Comparison of ENCODE assay signal across 12 cellular contexts in the genomic region with DNA sequence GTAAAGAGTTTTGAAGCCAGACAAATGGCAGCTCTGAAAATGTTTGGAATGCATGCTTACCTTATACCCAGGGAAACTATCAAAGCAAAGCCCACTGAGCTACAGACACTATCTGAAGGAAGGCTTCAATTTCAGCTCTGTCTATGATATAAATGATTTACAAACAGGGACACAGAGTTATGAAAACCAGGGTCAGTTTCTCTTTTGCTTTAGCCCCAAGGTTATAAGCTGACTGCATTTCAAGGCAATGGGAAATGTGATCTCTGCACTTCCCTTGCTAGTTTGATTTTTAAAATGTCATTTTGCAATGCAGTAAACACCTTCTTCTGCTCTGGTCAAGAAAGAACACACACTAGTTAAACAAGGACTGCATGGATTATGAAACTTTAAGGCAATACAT.
DNase-seq lines count a peak whose midpoint lies in the region; ATAC-seq and TF ChIP-seq lines count a peak whose summit lies in the region.
"Had no signal": no experiment of that assay in that cellular context is flagged by ENCODE, and none has a peak within 500 bp of the region (broad histone marks: within the 10 kb centered on the region; RNA-seq: fewer than 3 reads in every experiment).

No MANE protein-coding gene starts in this region.

- intact Hi-C loops in activated CD4-positive, alpha-beta T cell treated with anti-CD3 and anti-CD28 coated beads, Interleukin-2, amount 10 ng/mL, durations not matched to agents 24 days and 14 days (cut with micrococcal nuclease), result no loop called here

- no peak for TF ChIP-seq CTCF in HFFc6 (IDR thresholded peaks at IDR 0.05)
- no peak for TF ChIP-seq CTCF in nephron (IDR thresholded peaks at IDR 0.05; ENCODE audit: unreplicated experiment in 3 of 3)

- no peak overlapping the region for H3K27ac ChIP-seq in SJCRH30

- no peak for ATAC-seq in activated CD4-positive, CD25-positive, alpha-beta regulatory T cell treated with anti-CD3 and anti-CD28 coated beads, Interleukin-2, amount 50 U/mL, for 24 hours

- no peaks in the 10 kb centered on the region for H3K27me3 ChIP-seq in SJCRH30

- H3K4me1 Mint-ChIP-seq in activated CD4-positive, alpha-beta T cell treated with anti-CD3 and anti-CD28 coated beads, Interleukin-2, amount 10 ng/mL, durations not matched to agents 24 days and 14 days, result peaks cover 5% of the 10 kb centered on the region
- H3K4me1 Mint-ChIP-seq in HFFc6 (ENCODE audit: low read depth) (peaks cover 23% of the 10 kb centered on the region), nephron (peaks cover 6% of the 10 kb centered on the region)
- peaks cover 7% of the 10 kb centered on the region for H3K4me1 Mint-ChIP-seq in activated naive CD8-positive, alpha-beta T cell treated with anti-CD3 and anti-CD28 coated beads for 36 hours

- H3K4me3 Mint-ChIP-seq in activated CD4-positive, alpha-beta T cell treated with anti-CD3 and anti-CD28 coated beads, Interleukin-2, amount 10 ng/mL, durations not matched to agents 24 days and 14 days, result no peak overlapping the region
- H3K4me3 Mint-ChIP-seq in HFFc6 (no peak overlapping the region), nephron (no peak overlapping the region)
- H3K4me3 Mint-ChIP-seq in activated naive CD8-positive, alpha-beta T cell treated with anti-CD3 and anti-CD28 coated beads for 36 hours, result no peak overlapping the region

- no peaks in the 10 kb centered on the region for H3K27me3 Mint-ChIP-seq in activated CD4-positive, alpha-beta T cell treated with anti-CD3 and anti-CD28 coated beads, Interleukin-2, amount 10 ng/mL, durations not matched to agents 24 days and 14 days
- H3K27me3 Mint-ChIP-seq in HFFc6 (ENCODE audit: insufficient read depth), result peaks cover 3% of the 10 kb centered on the region; the same call in 1 of the 2 replicates
- no peaks in the 10 kb centered on the region for H3K27me3 Mint-ChIP-seq in activated naive CD8-positive, alpha-beta T cell treated with anti-CD3 and anti-CD28 coated beads for 36 hours
- H3K27me3 Mint-ChIP-seq in nephron (ENCODE audit: low read depth), result peaks cover 4% of the 10 kb centered on the region

- peaks cover 10% of the 10 kb centered on the region for H3K4me1 ChIP-seq in SJCRH30

- H3K36me3 Mint-ChIP-seq in activated CD4-positive, alpha-beta T cell treated with anti-CD3 and anti-CD28 coated beads, Interleukin-2, amount 10 ng/mL, durations not matched to agents 24 days and 14 days (ENCODE audit: low read depth), result peaks cover 55% of the 10 kb centered on the region
- H3K36me3 Mint-ChIP-seq in HFFc6 (ENCODE audit: low read depth) (peaks cover 28% of the 10 kb centered on the region), nephron (ENCODE audit: low read depth) (no peaks in the 10 kb centered on the region)
- H3K36me3 Mint-ChIP-seq in activated naive CD8-positive, alpha-beta T cell treated with anti-CD3 and anti-CD28 coated beads for 36 hours, result peaks cover 26% of the 10 kb centered on the region

- no peak overlapping the region for H3K4me3 ChIP-seq in SJCRH30

- H3K36me3 ChIP-seq in SJCRH30, result peaks cover 7% of the 10 kb centered on the region

- no peak for DNase-seq in activated CD4-positive, alpha-beta T cell treated with anti-CD3 and anti-CD28 coated beads, Interleukin-2, amount 10 ng/mL, durations not matched to agents 24 days and 14 days
- no peak for DNase-seq in activated CD4-positive, alpha-beta T cell treated with anti-CD3 and anti-CD28 coated beads, Interleukin-2, amount 50 U/mL, for 1 hour
- no peak for DNase-seq in HFFc6
- DNase-seq in activated naive CD8-positive, alpha-beta T cell treated with anti-CD3 and anti-CD28 coated beads for 36 hours, result no peak
- no peak for DNase-seq in SJCRH30
- no peak for DNase-seq in middle frontal gyrus (ENCODE audit: extremely low spot score, low spot score)
- DNase-seq: effector CD8-positive, alpha-beta T cell; NCI-H2171; NK-92 treated with Interleukin-12 subunit alpha and Interleukin-12 subunit beta, amount 100 ng/mL, for 24 hours; SIG-M5 had no signal

- no peaks in the 10 kb centered on the region for H3K9me3 Mint-ChIP-seq in activated CD4-positive, alpha-beta T cell treated with anti-CD3 and anti-CD28 coated beads, Interleukin-2, amount 10 ng/mL, durations not matched to agents 24 days and 14 days
- H3K9me3 Mint-ChIP-seq in HFFc6 (no peaks in the 10 kb centered on the region), nephron (no peaks in the 10 kb centered on the region)
- H3K9me3 Mint-ChIP-seq in activated naive CD8-positive, alpha-beta T cell treated with anti-CD3 and anti-CD28 coated beads for 36 hours, result no peaks in the 10 kb centered on the region

- no peaks in the 10 kb centered on the region for H3K9me3 ChIP-seq in SJCRH30 (replicated peaks)

- peak overlapping the region; percentile 39 for H3K27ac Mint-ChIP-seq in activated CD4-positive, alpha-beta T cell treated with anti-CD3 and anti-CD28 coated beads, Interleukin-2, amount 10 ng/mL, durations not matched to agents 24 days and 14 days
- H3K27ac Mint-ChIP-seq in HFFc6 (peak overlapping the region; percentile 4; the same call in 1 of the 2 replicates), nephron (peak overlapping the region; percentile 29 to 56 (median 31))
- H3K27ac Mint-ChIP-seq in activated naive CD8-positive, alpha-beta T cell treated with anti-CD3 and anti-CD28 coated beads for 36 hours, result peak overlapping the region; percentile 18
